Comparison of ENCODE assay signal across 8 cellular contexts in the genomic region with DNA sequence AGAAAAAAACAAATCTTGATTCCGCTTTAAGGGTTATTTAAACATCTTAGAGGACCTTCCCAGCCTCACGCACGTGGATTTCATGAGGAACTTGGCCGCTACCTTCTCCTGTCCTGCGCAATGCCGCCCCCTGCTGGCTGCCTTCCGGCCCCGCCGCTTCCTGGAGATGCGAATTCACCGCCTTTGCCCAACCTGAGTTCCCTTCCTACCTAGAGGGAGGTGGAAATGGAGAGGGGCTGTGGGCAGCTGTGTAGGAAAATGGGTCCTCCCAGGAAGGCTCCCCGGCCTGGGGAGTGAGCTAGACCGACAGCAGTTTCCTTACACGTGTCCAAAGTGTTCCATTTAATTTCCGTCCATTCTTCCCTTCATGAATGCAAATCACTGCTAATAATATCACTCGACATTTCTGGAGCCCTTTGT. TPM values are rescaled to one million over a fixed set of nuclear protein-coding genes. Genes with fewer than 3 reads are reported as not detected.
DNase-seq lines count a peak whose midpoint lies in the region; ATAC-seq and TF ChIP-seq lines count a peak whose summit lies in the region.

No MANE protein-coding gene starts in this region.

- H3K27ac ChIP-seq in GM23248 (no peak overlapping the region), VCaP (no peak overlapping the region), spleen (no peak overlapping the region)

- H3K9me3 Mint-ChIP-seq in CD14-positive monocyte = no peaks in the 10 kb centered on the region

- no peak for ATAC-seq in HG03039 (IDR thresholded peaks at IDR 0.05; ENCODE audit: unreplicated experiment)

- H3K79me2 ChIP-seq in GM23248 (ENCODE audit: insufficient read depth) = no peaks in the 10 kb centered on the region

- H3K4me2 ChIP-seq in GM23248 (ENCODE audit: unreplicated experiment) = peak overlapping the region; percentile 65

- no peaks in the 10 kb centered on the region for H3K36me3 Mint-ChIP-seq in CD14-positive monocyte

- H3K4me3 Mint-ChIP-seq in CD14-positive monocyte = no peak overlapping the region

- H3K9me3 ChIP-seq in GM23248 (ENCODE audit: low read depth) (no peaks in the 10 kb centered on the region), spleen (no peaks in the 10 kb centered on the region)

- H2AFZ ChIP-seq in GM23248 = peak overlapping the region; percentile 76

- H3K27ac Mint-ChIP-seq in CD14-positive monocyte = peak overlapping the region in 1 of 7 donors; percentile 4

- H3K4me3 ChIP-seq in GM23248 (peak overlapping the region; percentile 37; the same call in 1 of the 2 replicates), spleen (no peak overlapping the region)

- peaks cover 8% of the 10 kb centered on the region; the same call in 1 of the 2 replicates for H3K4me1 ChIP-seq in GM23248 (ENCODE audit: insufficient read depth)
- peaks cover 0 to 8% (median 5%) of the 10 kb centered on the region in 6 donors for H3K4me1 ChIP-seq in spleen

- 13% methylated on average over 16 of the region's 16 CpGs for WGBS in GM23248 (ENCODE audit: low coverage in 1 of 2, low lambda C conversion rate in 2 of 2, missing lambda C conversion rate in 2 of 2), 2 experiments
- 7 to 11% (median 9%) methylated on average over 16 of the region's 16 CpGs for WGBS in spleen, 5 donors

- H3K27me3 ChIP-seq in GM23248 (replicated peaks; ENCODE audit: insufficient read depth) = no peaks in the 10 kb centered on the region
- peaks cover 0 to 14% (median 0%) of the 10 kb centered on the region in 7 donors for H3K27me3 ChIP-seq in spleen (replicated peaks in 1 of 7)

- no peak for TF ChIP-seq POLR2A in spleen (IDR thresholded peaks at IDR 0.05)

- no peaks in the 10 kb centered on the region for H3K9me2 ChIP-seq in GM23248 (ENCODE audit: insufficient read depth)

- peak; percentile 96 for TF ChIP-seq CTCF in CD14-positive monocyte (IDR thresholded peaks at IDR 0.05)
- TF ChIP-seq CTCF in VCaP (conservative IDR thresholded peaks at IDR 0.05) = peak; percentile 90
- peak; percentile 73 to 96 (median 92) for TF ChIP-seq CTCF in spleen (IDR thresholded peaks at IDR 0.05 in 8 of 11, conservative IDR thresholded peaks at IDR 0.05 in 3 of 11)

- H4K20me1 ChIP-seq in GM23248 (ENCODE audit: insufficient read depth) = no peaks in the 10 kb centered on the region

- peak; percentile 80 for DNase-seq in CD14-positive monocyte (ENCODE audit: low spot score)
- peak; percentile 89 for DNase-seq in GM23248
- peak; percentile 27 for DNase-seq in NCI-H2107 treated with DMSO at 0.1 percent for 48 hours (lab: John Stamatoyannopoulos, UW; ENCODE audit: unreplicated experiment)
- peak; percentile 46 for DNase-seq in brain pericyte (ENCODE audit: low read depth, low spot score)
- peak; percentile 85 for DNase-seq in iPS-NIHi7 (ENCODE audit: extremely low spot score)
- DNase-seq in spleen = peak; percentile 95

- H3K4me1 Mint-ChIP-seq in CD14-positive monocyte = peaks cover 7% of the 10 kb centered on the region

- peaks cover 8 to 22% (median 10%) of the 10 kb centered on the region in 3 donors for H3K27me3 Mint-ChIP-seq in CD14-positive monocyte (ENCODE audit: low read depth in 3 of 3)

- intact Hi-C loops in CD14-positive monocyte (cut with micrococcal nuclease) (loop anchor here (5.0 kb wide), 3 partner anchors 1014 to 1209 kb away; a partner anchor contains a TSS), spleen (cut with DNase I; ENCODE audit: low total_unique reads) (loop anchor here (5.0 to 10.0 kb wide), 3 partner anchors 1014 to 1202 kb away; a partner anchor contains a TSS)

- no peaks in the 10 kb centered on the region for H3K36me3 ChIP-seq in GM23248 (ENCODE audit: low read depth)
- no peaks in the 10 kb centered on the region for H3K36me3 ChIP-seq in spleen

- H3F3A ChIP-seq in GM23248 (ENCODE audit: insufficient read depth) = no peaks in the 10 kb centered on the region

- in situ Hi-C loops in GM23248 (cut with MboI) = no loop called here

- no peak overlapping the region for H3K9ac ChIP-seq in GM23248

RNA-seq across cellular contexts. Expression of a gene that starts 1.0 kb away (rescaled TPM):
- polyA plus RNA-seq in CD14-positive monocyte (not detected), GM23248 (2016; fragmentation: Nextera tagmentation; extraction: Ambion mirVana) (not detected in 2 replicates), spleen (not detected)
- total RNA-seq in GM23248 (2014; rRNA removed; shearing (Covaris generic)) = not detected in 2 replicates
- not detected for total RNA-seq in spleen

Comparison
In these comparisons a context has a peak if more than half of its experiments do, and no peak if none do; other contexts are left out.
1. DNase-seq: peak in every context shown above with its lines; median percentile 95 in spleen; 89 in GM23248; 85 in iPS-NIHi7; 80 in CD14-positive monocyte; 46 in brain pericyte; 27 in NCI-H2107 treated with DMSO at 0.1 percent for 48 hours.